In the genomic region with DNA sequence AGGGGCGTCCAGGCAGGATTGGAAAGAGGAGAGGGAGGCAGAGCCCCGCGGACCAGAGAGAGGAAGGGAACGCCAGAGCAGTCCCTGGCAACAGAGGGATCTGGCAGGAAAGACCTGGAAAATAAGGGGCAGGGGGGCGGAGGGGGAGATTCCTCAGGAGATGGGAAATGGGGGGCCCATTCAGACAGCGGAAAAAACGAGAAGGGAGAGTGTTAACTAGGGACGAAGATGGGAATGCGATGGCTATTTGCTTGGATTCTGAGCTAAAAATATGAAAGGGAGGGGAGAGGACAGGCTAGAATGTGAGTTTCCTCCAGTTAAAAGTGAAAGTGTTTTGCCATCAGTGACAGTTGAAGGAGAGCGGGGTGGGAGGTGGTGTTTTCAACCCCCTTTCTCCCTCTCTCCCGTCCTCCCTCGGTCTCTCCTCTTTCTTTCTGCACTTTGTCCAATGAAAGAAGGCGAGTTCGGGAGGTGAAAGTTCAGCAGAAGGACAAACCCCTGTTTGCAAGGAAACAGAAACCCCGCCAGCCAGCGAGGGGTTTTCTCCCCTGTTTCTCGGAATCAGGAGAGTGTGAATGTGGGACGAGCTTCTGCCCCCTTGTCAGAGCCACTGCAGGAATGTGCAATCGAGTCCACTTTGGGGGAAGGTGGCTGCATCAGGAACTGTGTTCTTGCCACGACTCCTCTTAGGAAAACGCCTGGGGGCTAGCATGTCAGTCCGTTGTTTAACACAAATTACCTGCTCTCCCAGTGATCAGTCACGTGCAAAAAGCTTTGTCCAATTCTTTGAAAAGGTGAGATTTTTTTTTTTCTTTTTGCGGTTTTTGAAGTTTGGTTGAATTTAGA, we compare ENCODE assay signal across 1 cellular context.
TF ChIP-seq lines count a peak whose summit lies in the region.

No MANE protein-coding gene starts in this region.

TF ChIP-seq in HepG2, 621 proteins besides CTCF, POLR2A, EP300 and RAD21 (continued from another document and continues in another):
- TF ChIP-seq, protein P1, sequence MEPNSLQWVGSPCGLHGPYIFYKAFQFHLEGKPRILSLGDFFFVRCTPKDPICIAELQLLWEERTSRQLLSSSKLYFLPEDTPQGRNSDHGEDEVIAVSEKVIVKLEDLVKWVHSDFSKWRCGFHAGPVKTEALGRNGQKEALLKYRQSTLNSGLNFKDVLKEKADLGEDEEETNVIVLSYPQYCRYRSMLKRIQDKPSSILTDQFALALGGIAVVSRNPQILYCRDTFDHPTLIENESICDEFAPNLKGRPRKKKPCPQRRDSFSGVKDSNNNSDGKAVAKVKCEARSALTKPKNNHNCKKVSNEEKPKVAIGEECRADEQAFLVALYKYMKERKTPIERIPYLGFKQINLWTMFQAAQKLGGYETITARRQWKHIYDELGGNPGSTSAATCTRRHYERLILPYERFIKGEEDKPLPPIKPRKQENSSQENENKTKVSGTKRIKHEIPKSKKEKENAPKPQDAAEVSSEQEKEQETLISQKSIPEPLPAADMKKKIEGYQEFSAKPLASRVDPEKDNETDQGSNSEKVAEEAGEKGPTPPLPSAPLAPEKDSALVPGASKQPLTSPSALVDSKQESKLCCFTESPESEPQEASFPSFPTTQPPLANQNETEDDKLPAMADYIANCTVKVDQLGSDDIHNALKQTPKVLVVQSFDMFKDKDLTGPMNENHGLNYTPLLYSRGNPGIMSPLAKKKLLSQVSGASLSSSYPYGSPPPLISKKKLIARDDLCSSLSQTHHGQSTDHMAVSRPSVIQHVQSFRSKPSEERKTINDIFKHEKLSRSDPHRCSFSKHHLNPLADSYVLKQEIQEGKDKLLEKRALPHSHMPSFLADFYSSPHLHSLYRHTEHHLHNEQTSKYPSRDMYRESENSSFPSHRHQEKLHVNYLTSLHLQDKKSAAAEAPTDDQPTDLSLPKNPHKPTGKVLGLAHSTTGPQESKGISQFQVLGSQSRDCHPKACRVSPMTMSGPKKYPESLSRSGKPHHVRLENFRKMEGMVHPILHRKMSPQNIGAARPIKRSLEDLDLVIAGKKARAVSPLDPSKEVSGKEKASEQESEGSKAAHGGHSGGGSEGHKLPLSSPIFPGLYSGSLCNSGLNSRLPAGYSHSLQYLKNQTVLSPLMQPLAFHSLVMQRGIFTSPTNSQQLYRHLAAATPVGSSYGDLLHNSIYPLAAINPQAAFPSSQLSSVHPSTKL (CRISPR knock-in tag; IDR thresholded peaks at IDR 0.05), result peak; percentile 60
- TF ChIP-seq HDAC2 (CRISPR knock-in tag; IDR thresholded peaks at IDR 0.05) (peak; percentile 67), BCL6 (CRISPR knock-in tag; IDR thresholded peaks at IDR 0.05) (peak; percentile 44; the same call in 1 of the 2 replicates), NR2F1 (CRISPR knock-in tag; IDR thresholded peaks at IDR 0.05) (0 out of 4 replicates have a peak, but pooled peaks of 1 of the 2 experiments have one; percentile 11), IRF2 (CRISPR knock-in tag; IDR thresholded peaks at IDR 0.05) (peak; percentile 69), CBX5 (CRISPR knock-in tag; IDR thresholded peaks at IDR 0.05; ENCODE audit: borderline replicate concordance) (no peak), RARA (CRISPR knock-in tag; IDR thresholded peaks at IDR 0.05) (peak; percentile 93), SIN3B (IDR thresholded peaks at IDR 0.05; ENCODE audit: low read length) (peak; percentile 41; the same call in 1 of the 2 replicates), POLR2AphosphoS5 (IDR thresholded peaks at IDR 0.05; ENCODE audit: low read depth, low read length) (peak; percentile 67), NAIF1 (CRISPR knock-in tag; IDR thresholded peaks at IDR 0.05; ENCODE audit: borderline replicate concordance) (no peak), HMGA1 (CRISPR knock-in tag; conservative IDR thresholded peaks at IDR 0.05) (no peak), POLR2G (IDR thresholded peaks at IDR 0.05; ENCODE audit: low read depth, low read length) (peak; percentile 70), SRY (CRISPR knock-in tag; IDR thresholded peaks at IDR 0.05) (no peak), SAFB2 (CRISPR knock-in tag; IDR thresholded peaks at IDR 0.05; ENCODE audit: borderline replicate concordance, low read depth) (0 out of 2 replicates have a peak, but pooled peaks have one; percentile 22), RXRB (CRISPR knock-in tag; IDR thresholded peaks at IDR 0.05; ENCODE audit: borderline replicate concordance) (peak; percentile 65; the same call in 1 of the 2 replicates), HMG20B (CRISPR knock-in tag; conservative IDR thresholded peaks at IDR 0.05) (no peak), ZNF746 (CRISPR knock-in tag; IDR thresholded peaks at IDR 0.05) (peak; percentile 27; the same call in 1 of the 2 replicates), FOXA3 (CRISPR knock-in tag; IDR thresholded peaks at IDR 0.05) (0 out of 2 replicates have a peak, but pooled peaks have one; percentile 16), KDM4B (CRISPR knock-in tag; IDR thresholded peaks at IDR 0.05) (peak; percentile 53; the same call in 1 of the 2 replicates), ZNF263 (CRISPR knock-in tag; IDR thresholded peaks at IDR 0.05) (peak; percentile 74)
- TF ChIP-seq, protein P2, sequence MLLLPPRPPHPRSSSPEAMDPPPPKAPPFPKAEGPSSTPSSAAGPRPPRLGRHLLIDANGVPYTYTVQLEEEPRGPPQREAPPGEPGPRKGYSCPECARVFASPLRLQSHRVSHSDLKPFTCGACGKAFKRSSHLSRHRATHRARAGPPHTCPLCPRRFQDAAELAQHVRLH (CRISPR knock-in tag; IDR thresholded peaks at IDR 0.05; ENCODE audit: borderline replicate concordance, low read depth), result peak; percentile 17; the same call in 1 of the 2 replicates
- TF ChIP-seq, protein P3, sequence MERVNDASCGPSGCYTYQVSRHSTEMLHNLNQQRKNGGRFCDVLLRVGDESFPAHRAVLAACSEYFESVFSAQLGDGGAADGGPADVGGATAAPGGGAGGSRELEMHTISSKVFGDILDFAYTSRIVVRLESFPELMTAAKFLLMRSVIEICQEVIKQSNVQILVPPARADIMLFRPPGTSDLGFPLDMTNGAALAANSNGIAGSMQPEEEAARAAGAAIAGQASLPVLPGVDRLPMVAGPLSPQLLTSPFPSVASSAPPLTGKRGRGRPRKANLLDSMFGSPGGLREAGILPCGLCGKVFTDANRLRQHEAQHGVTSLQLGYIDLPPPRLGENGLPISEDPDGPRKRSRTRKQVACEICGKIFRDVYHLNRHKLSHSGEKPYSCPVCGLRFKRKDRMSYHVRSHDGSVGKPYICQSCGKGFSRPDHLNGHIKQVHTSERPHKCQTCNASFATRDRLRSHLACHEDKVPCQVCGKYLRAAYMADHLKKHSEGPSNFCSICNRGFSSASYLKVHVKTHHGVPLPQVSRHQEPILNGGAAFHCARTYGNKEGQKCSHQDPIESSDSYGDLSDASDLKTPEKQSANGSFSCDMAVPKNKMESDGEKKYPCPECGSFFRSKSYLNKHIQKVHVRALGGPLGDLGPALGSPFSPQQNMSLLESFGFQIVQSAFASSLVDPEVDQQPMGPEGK (CRISPR knock-in tag; IDR thresholded peaks at IDR 0.05), result peak; percentile 61; the same call in 1 of the 2 replicates
- TF ChIP-seq, protein P4, sequence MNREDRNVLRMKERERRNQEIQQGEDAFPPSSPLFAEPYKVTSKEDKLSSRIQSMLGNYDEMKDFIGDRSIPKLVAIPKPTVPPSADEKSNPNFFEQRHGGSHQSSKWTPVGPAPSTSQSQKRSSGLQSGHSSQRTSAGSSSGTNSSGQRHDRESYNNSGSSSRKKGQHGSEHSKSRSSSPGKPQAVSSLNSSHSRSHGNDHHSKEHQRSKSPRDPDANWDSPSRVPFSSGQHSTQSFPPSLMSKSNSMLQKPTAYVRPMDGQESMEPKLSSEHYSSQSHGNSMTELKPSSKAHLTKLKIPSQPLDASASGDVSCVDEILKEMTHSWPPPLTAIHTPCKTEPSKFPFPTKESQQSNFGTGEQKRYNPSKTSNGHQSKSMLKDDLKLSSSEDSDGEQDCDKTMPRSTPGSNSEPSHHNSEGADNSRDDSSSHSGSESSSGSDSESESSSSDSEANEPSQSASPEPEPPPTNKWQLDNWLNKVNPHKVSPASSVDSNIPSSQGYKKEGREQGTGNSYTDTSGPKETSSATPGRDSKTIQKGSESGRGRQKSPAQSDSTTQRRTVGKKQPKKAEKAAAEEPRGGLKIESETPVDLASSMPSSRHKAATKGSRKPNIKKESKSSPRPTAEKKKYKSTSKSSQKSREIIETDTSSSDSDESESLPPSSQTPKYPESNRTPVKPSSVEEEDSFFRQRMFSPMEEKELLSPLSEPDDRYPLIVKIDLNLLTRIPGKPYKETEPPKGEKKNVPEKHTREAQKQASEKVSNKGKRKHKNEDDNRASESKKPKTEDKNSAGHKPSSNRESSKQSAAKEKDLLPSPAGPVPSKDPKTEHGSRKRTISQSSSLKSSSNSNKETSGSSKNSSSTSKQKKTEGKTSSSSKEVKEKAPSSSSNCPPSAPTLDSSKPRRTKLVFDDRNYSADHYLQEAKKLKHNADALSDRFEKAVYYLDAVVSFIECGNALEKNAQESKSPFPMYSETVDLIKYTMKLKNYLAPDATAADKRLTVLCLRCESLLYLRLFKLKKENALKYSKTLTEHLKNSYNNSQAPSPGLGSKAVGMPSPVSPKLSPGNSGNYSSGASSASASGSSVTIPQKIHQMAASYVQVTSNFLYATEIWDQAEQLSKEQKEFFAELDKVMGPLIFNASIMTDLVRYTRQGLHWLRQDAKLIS (CRISPR knock-in tag; IDR thresholded peaks at IDR 0.05), result peak; percentile 72; the same call in 1 of the 2 replicates
- TF ChIP-seq, protein P5, sequence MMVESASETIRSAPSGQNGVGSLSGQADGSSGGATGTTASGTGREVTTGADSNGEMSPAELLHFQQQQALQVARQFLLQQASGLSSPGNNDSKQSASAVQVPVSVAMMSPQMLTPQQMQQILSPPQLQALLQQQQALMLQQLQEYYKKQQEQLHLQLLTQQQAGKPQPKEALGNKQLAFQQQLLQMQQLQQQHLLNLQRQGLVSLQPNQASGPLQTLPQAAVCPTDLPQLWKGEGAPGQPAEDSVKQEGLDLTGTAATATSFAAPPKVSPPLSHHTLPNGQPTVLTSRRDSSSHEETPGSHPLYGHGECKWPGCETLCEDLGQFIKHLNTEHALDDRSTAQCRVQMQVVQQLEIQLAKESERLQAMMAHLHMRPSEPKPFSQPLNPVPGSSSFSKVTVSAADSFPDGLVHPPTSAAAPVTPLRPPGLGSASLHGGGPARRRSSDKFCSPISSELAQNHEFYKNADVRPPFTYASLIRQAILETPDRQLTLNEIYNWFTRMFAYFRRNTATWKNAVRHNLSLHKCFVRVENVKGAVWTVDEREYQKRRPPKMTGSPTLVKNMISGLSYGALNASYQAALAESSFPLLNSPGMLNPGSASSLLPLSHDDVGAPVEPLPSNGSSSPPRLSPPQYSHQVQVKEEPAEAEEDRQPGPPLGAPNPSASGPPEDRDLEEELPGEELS (CRISPR knock-in tag; IDR thresholded peaks at IDR 0.05), result peak; percentile 73
- TF ChIP-seq, protein P6, sequence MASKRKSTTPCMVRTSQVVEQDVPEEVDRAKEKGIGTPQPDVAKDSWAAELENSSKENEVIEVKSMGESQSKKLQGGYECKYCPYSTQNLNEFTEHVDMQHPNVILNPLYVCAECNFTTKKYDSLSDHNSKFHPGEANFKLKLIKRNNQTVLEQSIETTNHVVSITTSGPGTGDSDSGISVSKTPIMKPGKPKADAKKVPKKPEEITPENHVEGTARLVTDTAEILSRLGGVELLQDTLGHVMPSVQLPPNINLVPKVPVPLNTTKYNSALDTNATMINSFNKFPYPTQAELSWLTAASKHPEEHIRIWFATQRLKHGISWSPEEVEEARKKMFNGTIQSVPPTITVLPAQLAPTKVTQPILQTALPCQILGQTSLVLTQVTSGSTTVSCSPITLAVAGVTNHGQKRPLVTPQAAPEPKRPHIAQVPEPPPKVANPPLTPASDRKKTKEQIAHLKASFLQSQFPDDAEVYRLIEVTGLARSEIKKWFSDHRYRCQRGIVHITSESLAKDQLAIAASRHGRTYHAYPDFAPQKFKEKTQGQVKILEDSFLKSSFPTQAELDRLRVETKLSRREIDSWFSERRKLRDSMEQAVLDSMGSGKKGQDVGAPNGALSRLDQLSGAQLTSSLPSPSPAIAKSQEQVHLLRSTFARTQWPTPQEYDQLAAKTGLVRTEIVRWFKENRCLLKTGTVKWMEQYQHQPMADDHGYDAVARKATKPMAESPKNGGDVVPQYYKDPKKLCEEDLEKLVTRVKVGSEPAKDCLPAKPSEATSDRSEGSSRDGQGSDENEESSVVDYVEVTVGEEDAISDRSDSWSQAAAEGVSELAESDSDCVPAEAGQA (IDR thresholded peaks at IDR 0.05; ENCODE audit: low read depth), result no peak
- TF ChIP-seq, protein P6 (CRISPR knock-in tag; IDR thresholded peaks at IDR 0.05; ENCODE audit: borderline replicate concordance), result no peak
- TF ChIP-seq, protein P7, sequence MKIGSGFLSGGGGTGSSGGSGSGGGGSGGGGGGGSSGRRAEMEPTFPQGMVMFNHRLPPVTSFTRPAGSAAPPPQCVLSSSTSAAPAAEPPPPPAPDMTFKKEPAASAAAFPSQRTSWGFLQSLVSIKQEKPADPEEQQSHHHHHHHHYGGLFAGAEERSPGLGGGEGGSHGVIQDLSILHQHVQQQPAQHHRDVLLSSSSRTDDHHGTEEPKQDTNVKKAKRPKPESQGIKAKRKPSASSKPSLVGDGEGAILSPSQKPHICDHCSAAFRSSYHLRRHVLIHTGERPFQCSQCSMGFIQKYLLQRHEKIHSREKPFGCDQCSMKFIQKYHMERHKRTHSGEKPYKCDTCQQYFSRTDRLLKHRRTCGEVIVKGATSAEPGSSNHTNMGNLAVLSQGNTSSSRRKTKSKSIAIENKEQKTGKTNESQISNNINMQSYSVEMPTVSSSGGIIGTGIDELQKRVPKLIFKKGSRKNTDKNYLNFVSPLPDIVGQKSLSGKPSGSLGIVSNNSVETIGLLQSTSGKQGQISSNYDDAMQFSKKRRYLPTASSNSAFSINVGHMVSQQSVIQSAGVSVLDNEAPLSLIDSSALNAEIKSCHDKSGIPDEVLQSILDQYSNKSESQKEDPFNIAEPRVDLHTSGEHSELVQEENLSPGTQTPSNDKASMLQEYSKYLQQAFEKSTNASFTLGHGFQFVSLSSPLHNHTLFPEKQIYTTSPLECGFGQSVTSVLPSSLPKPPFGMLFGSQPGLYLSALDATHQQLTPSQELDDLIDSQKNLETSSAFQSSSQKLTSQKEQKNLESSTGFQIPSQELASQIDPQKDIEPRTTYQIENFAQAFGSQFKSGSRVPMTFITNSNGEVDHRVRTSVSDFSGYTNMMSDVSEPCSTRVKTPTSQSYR (CRISPR knock-in tag; IDR thresholded peaks at IDR 0.05; ENCODE audit: borderline replicate concordance), result no peak
